ENCODE assay signal across 1 cellular context in genomic region chr2:112879491-112880041, GRCh38.
A peak's percentile ranks its signal among the peaks of the same experiment; 100 is the strongest.
TF ChIP-seq lines count a peak whose summit lies in the region.

No MANE protein-coding gene starts in this region.

TF ChIP-seq in GM12878, 131 proteins besides CTCF, POLR2A, EP300 and RAD21:
- TF ChIP-seq SPI1 (IDR thresholded peaks at IDR 0.05; ENCODE audit: borderline replicate concordance, insufficient read depth, low read depth, low read length) (peak; percentile 72), ZBTB33 (IDR thresholded peaks at IDR 0.05) (0 out of 2 replicates have a peak, but pooled peaks have one; percentile 51), RUNX3 (IDR thresholded peaks at IDR 0.05; ENCODE audit: low read length) (peak; percentile 76), MYC (IDR thresholded peaks at IDR 0.05; ENCODE audit: insufficient read depth, insufficient read length, insufficient replicate concordance, low read length, severe bottlenecking) (no peak), TCF3 (IDR thresholded peaks at IDR 0.05; ENCODE audit: borderline replicate concordance, insufficient read depth, low read depth, low read length) (0 out of 2 replicates have a peak, but pooled peaks have one; percentile 13)
